ENCODE assay signal across 14 cellular contexts in the genomic region with DNA sequence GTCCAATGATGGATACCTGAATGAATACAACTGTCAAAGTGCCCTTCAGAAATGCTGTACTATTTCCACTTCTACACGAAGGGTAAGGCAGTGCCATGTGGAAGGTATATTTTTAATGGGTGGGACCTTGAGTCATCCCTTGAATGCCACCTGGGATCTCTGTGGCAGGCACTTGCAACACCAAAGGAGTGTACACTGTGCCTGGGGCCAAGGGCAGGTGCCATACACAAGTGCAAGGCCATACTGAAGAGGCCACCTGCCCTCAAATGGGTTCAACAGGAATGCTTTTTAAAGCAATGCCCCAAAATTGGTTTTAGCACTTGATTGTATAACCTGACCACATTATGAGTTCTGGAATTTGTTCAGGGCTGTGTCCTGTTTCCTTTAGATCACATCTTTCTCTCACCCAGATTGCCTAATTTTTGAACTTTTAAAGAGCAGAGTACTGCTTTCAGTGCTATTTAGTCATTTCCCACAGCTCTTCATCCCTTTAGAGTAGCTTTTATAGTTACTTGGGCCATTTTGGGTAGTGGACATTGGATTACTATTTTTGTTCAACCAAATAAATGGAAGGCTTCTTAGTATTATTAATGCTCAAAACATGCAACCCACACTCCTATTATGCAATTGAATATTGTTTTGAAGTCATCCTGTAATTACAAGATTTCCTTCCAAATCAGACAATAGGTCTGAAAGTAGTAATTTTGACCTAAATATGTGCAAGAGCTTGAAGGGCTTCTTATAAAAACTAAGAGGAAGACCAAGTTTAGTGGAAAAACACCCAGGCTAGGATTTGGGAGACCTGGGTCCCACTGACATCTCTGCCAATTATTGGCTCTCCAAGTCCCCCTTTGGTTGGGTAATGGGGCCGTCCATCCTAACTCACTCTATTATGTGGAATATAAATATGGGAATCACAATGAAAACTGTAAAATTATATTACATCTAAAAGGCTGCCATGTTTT.
"Had no signal": no experiment of that assay in that cellular context is flagged by ENCODE, and none has a peak within 500 bp of the region (broad histone marks: within the 10 kb centered on the region; RNA-seq: fewer than 3 reads in every experiment).

No MANE protein-coding gene starts in this region.

- ATAC-seq: left cardiac atrium; stimulated activated naive CD8-positive, alpha-beta T cell treated with anti-CD3 and anti-CD28 coated beads, Interleukin-15, amount 100 ng/mL, for 72 hours; T-cell had no signal

- H3K4me3 ChIP-seq: cardiac muscle cell, colonic mucosa had no signal

- H3K27me3 ChIP-seq: cardiac muscle cell, colonic mucosa had no signal

- H3K27ac ChIP-seq: cardiac muscle cell, colonic mucosa, VCaP had no signal

- DNase-seq: activated CD4-positive, alpha-beta memory T cell treated with anti-CD3 and anti-CD28 coated beads, Interleukin-2, amount 10 ng/mL, durations not matched to agents 7 days and 5 days; activated gamma-delta T cell treated with Interleukin-2 at 50 U/mL for 16 hours; activated naive CD8-positive, alpha-beta T cell treated with anti-CD3 and anti-CD28 coated beads for 36 hours; activated T-cell treated with anti-CD3 and anti-CD28 coated beads, Interleukin-2, amount 50 U/mL, for 48 hours; anterior cingulate cortex; colonic mucosa; immature natural killer cell; left cardiac atrium; nephron progenitor cell; stimulated activated CD4-positive, alpha-beta T cell treated with anti-CD3 and anti-CD28 coated beads, Interleukin-4, amount 100 ng/mL, for 24 hours; stimulated activated naive CD8-positive, alpha-beta T cell treated with anti-CD3 and anti-CD28 coated beads, Interleukin-15, amount 100 ng/mL, for 72 hours; T-cell had no signal

- H3K4me1 ChIP-seq: colonic mucosa had no signal

- H3K9me3 ChIP-seq: colonic mucosa had no signal

- H3K36me3 ChIP-seq: cardiac muscle cell, colonic mucosa had no signal
